In genomic region chr9:98867434-98868168, GRCh38 we compare ENCODE assay signal across 1 cellular context.
TF ChIP-seq lines count a peak whose summit lies in the region.

No MANE protein-coding gene starts in this region.

TF ChIP-seq in K562, 482 proteins besides CTCF, POLR2A, EP300 and RAD21 (continued from another document and continues in another):
- TF ChIP-seq CHAMP1 (IDR thresholded peaks at IDR 0.05) (no peak), ZNF253 (CRISPR knock-in tag; conservative IDR thresholded peaks at IDR 0.05) (no peak), ILF3 (IDR thresholded peaks at IDR 0.05; ENCODE audit: borderline replicate concordance) (no peak), SRSF1 (IDR thresholded peaks at IDR 0.05; ENCODE audit: low read depth, low read length) (no peak), CREB1 (IDR thresholded peaks at IDR 0.05) (no peak), CREB1 (CRISPR knock-in tag; IDR thresholded peaks at IDR 0.05) (0 out of 2 replicates have a peak, but pooled peaks have one; percentile 41), TGIF2 (CRISPR knock-in tag; IDR thresholded peaks at IDR 0.05) (no peak), RHOXF2B (CRISPR knock-in tag; conservative IDR thresholded peaks at IDR 0.05) (no peak), SRSF3 (IDR thresholded peaks at IDR 0.05; ENCODE audit: insufficient read depth, low read length) (no peak), ARNT (IDR thresholded peaks at IDR 0.05) (no peak), NKRF (IDR thresholded peaks at IDR 0.05; ENCODE audit: borderline replicate concordance) (no peak), CC2D1A (IDR thresholded peaks at IDR 0.05) (no peak), ZBTB7A (IDR thresholded peaks at IDR 0.05; ENCODE audit: borderline replicate concordance, control insufficient read depth, low read depth, low read length) (no peak), ESRRB (CRISPR knock-in tag; IDR thresholded peaks at IDR 0.05; ENCODE audit: borderline replicate concordance) (no peak), BDP1 (IDR thresholded peaks at IDR 0.05; ENCODE audit: insufficient read depth, insufficient read length) (no peak), THRAP3 (IDR thresholded peaks at IDR 0.05; ENCODE audit: borderline replicate concordance) (no peak), FOXA1 (IDR thresholded peaks at IDR 0.05; ENCODE audit: borderline replicate concordance) (no peak), KAT8 (IDR thresholded peaks at IDR 0.05; ENCODE audit: low read depth) (no peak), CBX3 (IDR thresholded peaks at IDR 0.05; ENCODE audit: borderline replicate concordance in 1 of 2, low read length in 2 of 2) (peak in 1 of 2 experiments; percentile 64; a peak in 1 of 3 replicates), LCOR (CRISPR knock-in tag; IDR thresholded peaks at IDR 0.05) (peak; percentile 59; the same call in 1 of the 2 replicates), GTF2B (IDR thresholded peaks at IDR 0.05; ENCODE audit: extremely low read depth, insufficient read length) (no peak), SREBF1 (IDR thresholded peaks at IDR 0.05; ENCODE audit: borderline replicate concordance, low read depth, low read length) (no peak; the same call in 1 of the 2 replicates), ZNF175 (CRISPR knock-in tag; IDR thresholded peaks at IDR 0.05; ENCODE audit: low read depth) (peak; percentile 93), ZNF766 (CRISPR knock-in tag; conservative IDR thresholded peaks at IDR 0.05) (peak; percentile 95), ZNF184 (CRISPR knock-in tag; IDR thresholded peaks at IDR 0.05) (no peak), ZNF133 (CRISPR knock-in tag; IDR thresholded peaks at IDR 0.05) (peak; percentile 67; the same call in 1 of the 2 replicates), RBM17 (IDR thresholded peaks at IDR 0.05; ENCODE audit: borderline replicate concordance, low read depth, low read length) (no peak), ZBTB40 (IDR thresholded peaks at IDR 0.05) (no peak), ZBTB40 (CRISPR knock-in tag; IDR thresholded peaks at IDR 0.05) (no peak), CTCFL (IDR thresholded peaks at IDR 0.05; ENCODE audit: borderline replicate concordance, insufficient read depth, low read depth, low read length, poor library complexity, severe bottlenecking) (no peak), PHF20 (IDR thresholded peaks at IDR 0.05; ENCODE audit: partially characterized antibody) (no peak), ZZZ3 (IDR thresholded peaks at IDR 0.05) (no peak), RBM34 (IDR thresholded peaks at IDR 0.05; ENCODE audit: borderline replicate concordance, insufficient read depth, low read length) (no peak), SMAD2 (IDR thresholded peaks at IDR 0.05; ENCODE audit: low read depth, low read length) (no peak), SIRT6 (IDR thresholded peaks at IDR 0.05; ENCODE audit: low read depth, low read length) (no peak), GTF2A2 (tag; IDR thresholded peaks at IDR 0.05) (peak; percentile 80), MAFK (IDR thresholded peaks at IDR 0.05; ENCODE audit: low read length) (no peak), PKNOX1 (IDR thresholded peaks at IDR 0.05) (0 out of 2 replicates have a peak, but pooled peaks have one; percentile 10)
- TF ChIP-seq, protein P1, sequence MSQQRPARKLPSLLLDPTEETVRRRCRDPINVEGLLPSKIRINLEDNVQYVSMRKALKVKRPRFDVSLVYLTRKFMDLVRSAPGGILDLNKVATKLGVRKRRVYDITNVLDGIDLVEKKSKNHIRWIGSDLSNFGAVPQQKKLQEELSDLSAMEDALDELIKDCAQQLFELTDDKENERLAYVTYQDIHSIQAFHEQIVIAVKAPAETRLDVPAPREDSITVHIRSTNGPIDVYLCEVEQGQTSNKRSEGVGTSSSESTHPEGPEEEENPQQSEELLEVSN (IDR thresholded peaks at IDR 0.05; ENCODE audit: borderline replicate concordance in 1 of 2, extremely low read depth in 1 of 2, insufficient read depth in 1 of 2, insufficient read length in 1 of 2, low read depth in 1 of 2, low read length in 1 of 2, poor library complexity in 1 of 2, severe bottlenecking in 1 of 2) = peak in 1 of 2 experiments; percentile 16
- TF ChIP-seq, protein P2, sequence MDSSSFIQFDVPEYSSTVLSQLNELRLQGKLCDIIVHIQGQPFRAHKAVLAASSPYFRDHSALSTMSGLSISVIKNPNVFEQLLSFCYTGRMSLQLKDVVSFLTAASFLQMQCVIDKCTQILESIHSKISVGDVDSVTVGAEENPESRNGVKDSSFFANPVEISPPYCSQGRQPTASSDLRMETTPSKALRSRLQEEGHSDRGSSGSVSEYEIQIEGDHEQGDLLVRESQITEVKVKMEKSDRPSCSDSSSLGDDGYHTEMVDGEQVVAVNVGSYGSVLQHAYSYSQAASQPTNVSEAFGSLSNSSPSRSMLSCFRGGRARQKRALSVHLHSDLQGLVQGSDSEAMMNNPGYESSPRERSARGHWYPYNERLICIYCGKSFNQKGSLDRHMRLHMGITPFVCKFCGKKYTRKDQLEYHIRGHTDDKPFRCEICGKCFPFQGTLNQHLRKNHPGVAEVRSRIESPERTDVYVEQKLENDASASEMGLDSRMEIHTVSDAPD (CRISPR knock-in tag; IDR thresholded peaks at IDR 0.05) = peak; percentile 7; the same call in 1 of the 2 replicates
- TF ChIP-seq, protein P3, sequence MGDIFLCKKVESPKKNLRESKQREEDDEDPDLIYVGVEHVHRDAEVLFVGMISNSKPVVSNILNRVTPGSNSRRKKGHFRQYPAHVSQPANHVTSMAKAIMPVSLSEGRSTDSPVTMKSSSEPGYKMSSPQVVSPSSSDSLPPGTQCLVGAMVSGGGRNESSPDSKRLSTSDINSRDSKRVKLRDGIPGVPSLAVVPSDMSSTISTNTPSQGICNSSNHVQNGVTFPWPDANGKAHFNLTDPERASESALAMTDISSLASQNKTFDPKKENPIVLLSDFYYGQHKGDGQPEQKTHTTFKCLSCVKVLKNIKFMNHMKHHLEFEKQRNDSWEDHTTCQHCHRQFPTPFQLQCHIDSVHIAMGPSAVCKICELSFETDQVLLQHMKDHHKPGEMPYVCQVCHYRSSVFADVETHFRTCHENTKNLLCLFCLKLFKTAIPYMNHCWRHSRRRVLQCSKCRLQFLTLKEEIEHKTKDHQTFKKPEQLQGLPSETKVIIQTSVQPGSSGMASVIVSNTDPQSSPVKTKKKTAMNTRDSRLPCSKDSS (IDR thresholded peaks at IDR 0.05; ENCODE audit: low read depth, partially characterized antibody) = no peak
